9 cellular contexts compared by ENCODE assay signal in genomic region chr10:14601872-14602725, GRCh38.
A peak's percentile ranks its signal among the peaks of the same experiment; 100 is the strongest.
DNase-seq lines count a peak whose midpoint lies in the region; ATAC-seq lines count a peak whose summit lies in the region.
"Had no signal": no experiment of that assay in that cellular context is flagged by ENCODE, and none has a peak within 500 bp of the region (broad histone marks: within the 10 kb centered on the region; RNA-seq: fewer than 3 reads in every experiment).

No MANE protein-coding gene starts in this region.

- peak; percentile 85 for DNase-seq in A172 (ENCODE audit: low spot score)
- DNase-seq in caudate nucleus (lab: John Stamatoyannopoulos, UW) = peak in 3 of 61 donors; percentile 13 to 22 (median 21)
- no peak for DNase-seq in aorta
- no peak for DNase-seq in NCI-H446 treated with DMSO at 0.1 percent for 48 hours (lab: John Stamatoyannopoulos, UW)
- DNase-seq: heart left ventricle had no signal

- no peaks in the 10 kb centered on the region for H3K36me3 ChIP-seq in mucosa of stomach (ENCODE audit: control insufficient read depth, insufficient read depth, low read length)
- H3K36me3 ChIP-seq in aorta (ENCODE audit: control insufficient read depth in 1 of 2, insufficient read depth in 2 of 2, low read length in 1 of 2) = no peaks in the 10 kb centered on the region

- H3K9me3 Mint-ChIP-seq in T-helper 1 cell treated with Interleukin-12 subunit alpha and Interleukin-12 subunit beta and Interleukin-4 antibody, amounts not matched to agents 30 μg/mL and 1 μg/mL, for 36 hours = peaks cover 7% of the 10 kb centered on the region

- peak overlapping the region; percentile 76 for H3K27ac Mint-ChIP-seq in T-helper 1 cell treated with Interleukin-12 subunit alpha and Interleukin-12 subunit beta and Interleukin-4 antibody, amounts not matched to agents 30 μg/mL and 1 μg/mL, for 36 hours

- peak overlapping the region; percentile 100 for H3K4me3 Mint-ChIP-seq in T-helper 1 cell treated with Interleukin-12 subunit alpha and Interleukin-12 subunit beta and Interleukin-4 antibody, amounts not matched to agents 30 μg/mL and 1 μg/mL, for 36 hours

- peak; percentile 44 for ATAC-seq in GM18858 (IDR thresholded peaks at IDR 0.05; ENCODE audit: unreplicated experiment)
- ATAC-seq in HG03342 (IDR thresholded peaks at IDR 0.05; ENCODE audit: unreplicated experiment) = peak; percentile 32
- no peak for ATAC-seq in aorta (ENCODE audit: low FRiP score)

- H3K4me1 Mint-ChIP-seq in T-helper 1 cell treated with Interleukin-12 subunit alpha and Interleukin-12 subunit beta and Interleukin-4 antibody, amounts not matched to agents 30 μg/mL and 1 μg/mL, for 36 hours (ENCODE audit: low read depth) = peaks cover 71% of the 10 kb centered on the region

- H3K4me1 ChIP-seq in mucosa of stomach (ENCODE audit: control insufficient read depth, insufficient read depth, low read length) = peaks cover 27% of the 10 kb centered on the region
- no peaks in the 10 kb centered on the region for H3K4me1 ChIP-seq in aorta (ENCODE audit: control insufficient read depth in 1 of 2, insufficient read depth in 2 of 2, low read length in 2 of 2)

- WGBS in aorta, 2 donors = 35 to 46% methylated on average over 16 of the region's 16 CpGs

- H3K27me3 ChIP-seq in mucosa of stomach (ENCODE audit: control insufficient read depth, insufficient read depth, low read length) (no peaks in the 10 kb centered on the region), aorta (ENCODE audit: control insufficient read depth in 1 of 2, insufficient read depth in 2 of 2, low read length in 1 of 2) (no peaks in the 10 kb centered on the region)
- H3K27me3 ChIP-seq: heart left ventricle had no signal

- no peaks in the 10 kb centered on the region for H3K27me3 Mint-ChIP-seq in T-helper 1 cell treated with Interleukin-12 subunit alpha and Interleukin-12 subunit beta and Interleukin-4 antibody, amounts not matched to agents 30 μg/mL and 1 μg/mL, for 36 hours (ENCODE audit: low read depth)

- H3K9me3 ChIP-seq in mucosa of stomach (ENCODE audit: control insufficient read depth, low read length) (no peaks in the 10 kb centered on the region), aorta (ENCODE audit: control insufficient read depth, low read length) (no peaks in the 10 kb centered on the region)
- H3K9me3 ChIP-seq: heart left ventricle had no signal

- H3K27ac ChIP-seq in caudate nucleus (ENCODE audit: low read depth, low read length) (peak overlapping the region; percentile 13), aorta (ENCODE audit: low read depth in 1 of 2, low read length in 2 of 2) (no peak overlapping the region)

- peaks cover 60% of the 10 kb centered on the region for H3K36me3 Mint-ChIP-seq in T-helper 1 cell treated with Interleukin-12 subunit alpha and Interleukin-12 subunit beta and Interleukin-4 antibody, amounts not matched to agents 30 μg/mL and 1 μg/mL, for 36 hours (ENCODE audit: low read depth)

- intact Hi-C loops in aorta (cut with DNase I) = loop anchor here in 1 of 2 donors (5.0 kb wide), 2 partner anchors 65 to 235 kb away; partner anchors contain the start of genes CDNF, HSPA14 and MSANTD7

- peak overlapping the region; percentile 52 for H3K9ac ChIP-seq in mucosa of stomach (ENCODE audit: low read length)

- peak overlapping the region; percentile 20 for H3K4me3 ChIP-seq in mucosa of stomach (ENCODE audit: low read length)
- peak overlapping the region in 1 of 2 donors; percentile 6 for H3K4me3 ChIP-seq in aorta (ENCODE audit: low read length in 2 of 2)
